ENCODE assay signal across 33 cellular contexts in genomic region chr5:113347572-113347971, GRCh38.
DNase-seq lines count a peak whose midpoint lies in the region; ATAC-seq, FAIRE-seq and TF ChIP-seq lines count a peak whose summit lies in the region.
"Had no signal": no experiment of that assay in that cellular context is flagged by ENCODE, and none has a peak within 500 bp of the region (broad histone marks: within the 10 kb centered on the region; RNA-seq: fewer than 3 reads in every experiment).

No MANE protein-coding gene starts in this region.

- TF ChIP-seq POLR2A in K562 (conservative IDR thresholded peaks at IDR 0.05) (no peak), Peyer's patch (IDR thresholded peaks at IDR 0.05) (no peak)

- H3K4me3 ChIP-seq in HEK293 (ENCODE audit: low read depth, low read length) = no peak overlapping the region
- H3K4me3 ChIP-seq in K562 = no peak overlapping the region
- H3K4me3 ChIP-seq in duodenal mucosa (ENCODE audit: low read depth in 1 of 2, low read length in 2 of 2) = no peak overlapping the region
- no peak overlapping the region for H3K4me3 ChIP-seq in Peyer's patch
- H3K4me3 ChIP-seq: A549; BLaER1; BLaER1 treated with 17β-estradiol and CSF1 and Interleukin-3, amounts not matched to agents 10 nM and 100 nM had no signal

- ATAC-seq in K562 = no peak
- ATAC-seq: A549; CD8-positive, alpha-beta T cell had no signal

- no peaks in the 10 kb centered on the region for H4K20me1 ChIP-seq in K562 (replicated peaks; ENCODE audit: control insufficient read depth, insufficient read depth, low read length)
- H4K20me1 ChIP-seq: BLaER1; BLaER1 treated with 17β-estradiol and CSF1 and Interleukin-3, amounts not matched to agents 10 nM and 100 nM had no signal

- H3K9me3 ChIP-seq in HEK293 (ENCODE audit: control insufficient read depth, insufficient read depth, low read depth, low read length) = no peaks in the 10 kb centered on the region
- H3K9me3 ChIP-seq in K562 (replicated peaks; ENCODE audit: control insufficient read depth, insufficient read depth, low read depth, low read length) = no peaks in the 10 kb centered on the region
- no peaks in the 10 kb centered on the region for H3K9me3 ChIP-seq in duodenal mucosa (ENCODE audit: control insufficient read depth in 1 of 2, low read length in 2 of 2)
- no peaks in the 10 kb centered on the region for H3K9me3 ChIP-seq in Peyer's patch
- H3K9me3 ChIP-seq: A549, BE2C, BLaER1, Caco-2 had no signal

- no peak for TF ChIP-seq CTCF in HEK293 (tag by site-specific recombination; IDR thresholded peaks at IDR 0.05)
- no peak for TF ChIP-seq CTCF in K562 (IDR thresholded peaks at IDR 0.05 in 2 of 3, conservative IDR thresholded peaks at IDR 0.05 in 1 of 3; ENCODE audit: insufficient read depth in 2 of 3, low read depth in 1 of 3, low read length in 3 of 3)
- TF ChIP-seq CTCF in Peyer's patch (IDR thresholded peaks at IDR 0.05) = no peak
- TF ChIP-seq CTCF in GM13977 (IDR thresholded peaks at IDR 0.05; ENCODE audit: extremely low read depth, insufficient read depth, missing control alignments) = no peak

- H3K9ac ChIP-seq in K562 (ENCODE audit: insufficient read depth in 1 of 2, low read depth in 2 of 2, low read length in 2 of 2) = no peak overlapping the region
- no peak overlapping the region for H3K9ac ChIP-seq in duodenal mucosa (ENCODE audit: low read depth in 1 of 2, low read length in 2 of 2)
- H3K9ac ChIP-seq: BLaER1; BLaER1 treated with 17β-estradiol and CSF1 and Interleukin-3, amounts not matched to agents 10 nM and 100 nM had no signal

- no peak for TF ChIP-seq EP300 in K562 (IDR thresholded peaks at IDR 0.05; ENCODE audit: low read length)

- no peaks in the 10 kb centered on the region for H3K27me3 ChIP-seq in K562 (ENCODE audit: control insufficient read depth in 2 of 2, insufficient read depth in 2 of 2, low read length in 2 of 2)
- no peaks in the 10 kb centered on the region for H3K27me3 ChIP-seq in duodenal mucosa (ENCODE audit: control insufficient read depth in 1 of 2, insufficient read depth in 2 of 2, low read length in 2 of 2)
- H3K27me3 ChIP-seq in Peyer's patch = no peaks in the 10 kb centered on the region
- H3K27me3 ChIP-seq: BE2C; BLaER1; BLaER1 treated with 17β-estradiol and CSF1 and Interleukin-3, amounts not matched to agents 10 nM and 100 nM had no signal

- no peak for TF ChIP-seq RAD21 in K562 (CRISPR knock-in tag; conservative IDR thresholded peaks at IDR 0.05 in 1 of 2, IDR thresholded peaks at IDR 0.05 in 1 of 2)

- CTCF ChIA-PET in HEK293 (lab: Yijun Ruan, JAX) = no interaction called here
- CTCF ChIA-PET in K562 (lab: Yijun Ruan, JAX; ENCODE audit: low intra/inter-chr PET ratio) = no interaction called here

- WGBS in K562 (ENCODE audit: insufficient coverage, low coverage, missing lambda C conversion rate) = 0% methylated on average over 1 of the region's 1 CpG

- in situ Hi-C loops in K562 (cut with MboI) (no loop called here), GM13977 (cut with MboI; ENCODE audit: low pct_unique_long_range_greater_than_20kb, low sequenced_read_pairs, unreplicated experiment) (no loop called here)

- H3K79me2 ChIP-seq in K562 (ENCODE audit: control insufficient read depth, insufficient read depth, low read length) = no peaks in the 10 kb centered on the region

- no peak overlapping the region for H2AFZ ChIP-seq in K562 (ENCODE audit: low read depth, low read length)

- no peaks in the 10 kb centered on the region for H3K9me1 ChIP-seq in K562 (ENCODE audit: control insufficient read depth, insufficient read depth, low read length)

- H3K27ac ChIP-seq in HEK293 (ENCODE audit: extremely low read depth, low read depth, low read length) (no peak overlapping the region), K562 (ENCODE audit: extremely low read depth, low read depth, low read length) (no peak overlapping the region), duodenal mucosa (ENCODE audit: low read depth, low read length) (peak overlapping the region; percentile 20), Peyer's patch (no peak overlapping the region)
- H3K27ac ChIP-seq: 22Rv1; A549; BLaER1; BLaER1 treated with 17β-estradiol and CSF1 and Interleukin-3, amounts not matched to agents 10 nM and 100 nM; C4-2B had no signal

- no peak overlapping the region for H3K4me2 ChIP-seq in K562 (ENCODE audit: insufficient read depth, low read length)
- H3K4me2 ChIP-seq: A549; BLaER1; BLaER1 treated with 17β-estradiol and CSF1 and Interleukin-3, amounts not matched to agents 10 nM and 100 nM had no signal

- POLR2A ChIA-PET in HEK293 (lab: Yijun Ruan, JAX) = no interaction called here
- POLR2A ChIA-PET in K562 (lab: Yijun Ruan, JAX) = interaction anchor here (0.6 kb wide), 1 partner anchor 809 kb away, joined by 3 read pairs; no protein-coding TSS in a partner anchor

- DNase-seq in K562 (ENCODE audit: extremely low read depth in 1 of 4, low spot score in 3 of 4) = no peak
- DNase-seq in Peyer's patch = no peak
- no peak for DNase-seq in GM13977 (ENCODE audit: low spot score)
- no peak for DNase-seq in stimulated activated CD4-positive, alpha-beta T cell treated with anti-CD3 and anti-CD28 coated beads, Interleukin-4, amount 100 ng/mL, for 24 hours
- DNase-seq: 8988T; ACHN; AML-193; BE2C; C1 segment of cervical spinal cord; Caco-2; Calu3; CD4-positive, alpha-beta memory T cell; CD4-positive, alpha-beta T cell; CD4-positive, CD25-positive, alpha-beta regulatory T cell; CD8-positive, alpha-beta memory T cell; CD8-positive, alpha-beta T cell; COR-L47; DMS 273 treated with DMSO at 0.1 percent for 48 hours; DMS153; DMS53; DMS79; DMS79 treated with DMSO at 0.1 percent for 48 hours; DND-41; EL had no signal

- no peaks in the 10 kb centered on the region for H3K36me3 ChIP-seq in HEK293 (ENCODE audit: control insufficient read depth in 2 of 2, insufficient read depth in 1 of 2, low read length in 2 of 2)
- no peaks in the 10 kb centered on the region for H3K36me3 ChIP-seq in K562 (ENCODE audit: control insufficient read depth, insufficient read depth, low read length)
- H3K36me3 ChIP-seq in duodenal mucosa (ENCODE audit: control insufficient read depth in 1 of 2, insufficient read depth in 2 of 2, low read length in 2 of 2) = no peaks in the 10 kb centered on the region
- no peaks in the 10 kb centered on the region for H3K36me3 ChIP-seq in Peyer's patch
- H3K36me3 ChIP-seq: BE2C; BLaER1; BLaER1 treated with 17β-estradiol and CSF1 and Interleukin-3, amounts not matched to agents 10 nM and 100 nM had no signal

- intact Hi-C loops in K562 (cut with micrococcal nuclease) = no loop called here

- H3K4me1 ChIP-seq in HEK293 (ENCODE audit: control insufficient read depth, insufficient read depth, low read length) (no peaks in the 10 kb centered on the region), K562 (replicated peaks in 1 of 2; ENCODE audit: control insufficient read depth in 2 of 2, insufficient read depth in 2 of 2, low read length in 2 of 2) (no peaks in the 10 kb centered on the region), duodenal mucosa (ENCODE audit: control insufficient read depth in 1 of 2, insufficient read depth in 2 of 2, low read length in 2 of 2) (no peaks in the 10 kb centered on the region), Peyer's patch (no peaks in the 10 kb centered on the region)
- H3K4me1 ChIP-seq: A549, BLaER1, Caco-2 had no signal

- FAIRE-seq in K562 (lab: Jason Lieb, UNC) = no peak
- FAIRE-seq: A204.1, A549, D721Med had no signal

- no TSS peak for BruUV-seq in K562 (replicated peaks; lab: Mats Ljungman, UMichigan)

TF ChIP-seq in HEK293, 187 proteins besides CTCF, POLR2A, EP300 and RAD21:
- TF ChIP-seq SCRT1 (tag by site-specific recombination; IDR thresholded peaks at IDR 0.05; ENCODE audit: borderline replicate concordance) (0 out of 2 replicates have a peak, but pooled peaks have one; percentile 55), ZNF121 (tag by site-specific recombination; IDR thresholded peaks at IDR 0.05) (no peak), MYNN (tag by site-specific recombination; IDR thresholded peaks at IDR 0.05; ENCODE audit: borderline replicate concordance) (no peak), ZNF76 (tag by site-specific recombination; IDR thresholded peaks at IDR 0.05; ENCODE audit: borderline replicate concordance, low read depth) (no peak)

TF ChIP-seq in K562, 482 proteins besides CTCF, POLR2A, EP300 and RAD21:
- TF ChIP-seq TSHZ1 (CRISPR knock-in tag; IDR thresholded peaks at IDR 0.05) (no peak), ZNF507 (tag; conservative IDR thresholded peaks at IDR 0.05) (peak; percentile 83), CEBPG (CRISPR knock-in tag; IDR thresholded peaks at IDR 0.05) (no peak), CEBPG (tag; conservative IDR thresholded peaks at IDR 0.05 in 1 of 2, IDR thresholded peaks at IDR 0.05 in 1 of 2) (no peak), CSDE1 (IDR thresholded peaks at IDR 0.05) (no peak)
